13 cellular contexts compared by ENCODE assay signal in genomic region chr9:126706698-126707053, GRCh38.
"Had no signal": no experiment of that assay in that cellular context is flagged by ENCODE, and none has a peak within 500 bp of the region (broad histone marks: within the 10 kb centered on the region; RNA-seq: fewer than 3 reads in every experiment).

No MANE protein-coding gene starts in this region.

- H3K4me1 ChIP-seq: prostate gland had no signal

- H3K27ac Mint-ChIP-seq: activated CD8-positive, alpha-beta T cell treated with anti-CD3 and anti-CD28 coated beads, Interleukin-2, amount 10 ng/mL, durations not matched to agents 7 days and 5 days; activated naive CD4-positive, alpha-beta T cell treated with anti-CD3 and anti-CD28 coated beads, Interleukin-2, amount 50 U/mL, for 24 hours; naive thymus-derived CD4-positive, alpha-beta T cell; neural progenitor cell had no signal

- H3K4me3 Mint-ChIP-seq: activated CD8-positive, alpha-beta T cell treated with anti-CD3 and anti-CD28 coated beads, Interleukin-2, amount 10 ng/mL, durations not matched to agents 7 days and 5 days; activated naive CD4-positive, alpha-beta T cell treated with anti-CD3 and anti-CD28 coated beads, Interleukin-2, amount 50 U/mL, for 24 hours; brain; neural progenitor cell had no signal

- H3K9me3 Mint-ChIP-seq: activated naive CD4-positive, alpha-beta T cell treated with anti-CD3 and anti-CD28 coated beads, Interleukin-2, amount 50 U/mL, for 24 hours; immature natural killer cell; naive thymus-derived CD4-positive, alpha-beta T cell; neural progenitor cell had no signal

- H3K4me3 ChIP-seq: hepatocyte, left ventricle myocardium inferior, neural progenitor cell, prostate gland, right atrium auricular region, upper lobe of left lung had no signal

- H3K79me2 ChIP-seq: hepatocyte had no signal

- H3K36me3 Mint-ChIP-seq: activated naive CD4-positive, alpha-beta T cell treated with anti-CD3 and anti-CD28 coated beads, Interleukin-2, amount 50 U/mL, for 24 hours; brain; immature natural killer cell; naive thymus-derived CD4-positive, alpha-beta T cell; neural progenitor cell had no signal

- H3K4me2 ChIP-seq: hepatocyte, neural progenitor cell had no signal

- H2AFZ ChIP-seq: hepatocyte, neural progenitor cell had no signal

- H3K9me3 ChIP-seq: left ventricle myocardium inferior, prostate gland, right atrium auricular region, upper lobe of left lung had no signal

- DNase-seq: foreskin melanocyte, kidney glomerular epithelial cell had no signal

- H3K27ac ChIP-seq: hepatocyte, left ventricle myocardium inferior, neural progenitor cell, prostate gland, right atrium auricular region, upper lobe of left lung had no signal

- H3K36me3 ChIP-seq: left ventricle myocardium inferior, neural progenitor cell, prostate gland, right atrium auricular region, upper lobe of left lung had no signal
